In the genomic region with DNA sequence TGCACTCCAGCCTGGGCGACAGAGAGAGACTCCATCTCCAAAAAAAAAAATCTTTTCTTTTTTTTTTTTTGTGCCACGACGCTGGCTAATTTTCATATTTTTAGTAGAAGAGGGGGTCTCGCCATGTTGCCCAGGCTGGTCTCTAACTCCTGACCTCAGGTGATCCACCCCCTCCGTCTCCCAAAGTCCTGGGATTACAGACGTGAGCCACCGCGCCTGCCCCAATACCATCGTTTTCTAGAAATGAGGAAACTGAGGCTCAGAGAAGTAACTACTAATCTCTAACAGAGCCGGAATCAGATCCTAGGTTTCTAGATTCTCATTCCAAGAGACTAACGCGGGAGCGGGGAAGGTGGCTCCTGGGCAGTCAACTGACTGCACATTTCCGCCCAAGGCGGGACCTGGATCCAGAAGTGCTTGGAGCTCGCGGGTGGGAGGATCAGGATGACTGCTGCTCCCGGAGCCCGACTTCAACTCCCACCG, we compare ENCODE assay signal across 8 cellular contexts. TPM values are rescaled to one million over a fixed set of nuclear protein-coding genes. Genes with fewer than 3 reads are reported as not detected.
DNase-seq lines count a peak whose midpoint lies in the region; ATAC-seq, FAIRE-seq and TF ChIP-seq lines count a peak whose summit lies in the region.

No MANE protein-coding gene starts in this region.

- no peaks in the 10 kb centered on the region; the same call in 1 of the 2 replicates for H3K9me3 ChIP-seq in AG04450 (ENCODE audit: control insufficient read depth, insufficient read depth, low read length)
- H3K9me3 ChIP-seq in Karpas-422 (ENCODE audit: low read length), result no peaks in the 10 kb centered on the region
- H3K9me3 ChIP-seq in testis, result no peaks in the 10 kb centered on the region

- H3K4me1 Mint-ChIP-seq in brain, result peaks cover 24% of the 10 kb centered on the region

- H3K36me3 ChIP-seq in Karpas-422 (ENCODE audit: insufficient read depth, low read length) (no peaks in the 10 kb centered on the region), testis (ENCODE audit: low read depth, missing control alignments) (no peaks in the 10 kb centered on the region)

- no peak for ATAC-seq in HG02588 (IDR thresholded peaks at IDR 0.05; ENCODE audit: unreplicated experiment)

- H3K27ac ChIP-seq in AG04450 (ENCODE audit: low read depth, low read length) (peak overlapping the region; percentile 82), Karpas-422 (ENCODE audit: low read length) (peak overlapping the region; percentile 81), layer of hippocampus (ENCODE audit: low read depth, low read length) (peak overlapping the region; percentile 99), testis (peak overlapping the region; percentile 89 to 95)

- H3K36me3 Mint-ChIP-seq in brain, result no peaks in the 10 kb centered on the region

- TF ChIP-seq CTCF in AG04450 (IDR thresholded peaks at IDR 0.05; ENCODE audit: low read depth, low read length) (no peak), brain (conservative IDR thresholded peaks at IDR 0.05) (no peak), testis (IDR thresholded peaks at IDR 0.05) (no peak)

- H3K4me1 ChIP-seq in Karpas-422 (ENCODE audit: low read length) (peaks cover 25% of the 10 kb centered on the region), testis (peaks cover 4% of the 10 kb centered on the region)

- intact Hi-C loops in testis (cut with DNase I; ENCODE audit: low total_unique reads), result loop anchor here (2.0 kb wide), 1 partner anchor 52 kb away; no protein-coding TSS in a partner anchor

- no peaks in the 10 kb centered on the region for H4K20me1 ChIP-seq in Karpas-422 (ENCODE audit: insufficient read depth, low read depth, low read length)

- no peak for TF ChIP-seq POLR2A in testis (IDR thresholded peaks at IDR 0.05)

- H3K4me3 Mint-ChIP-seq in brain, result peak overlapping the region; percentile 88 to 96 (median 94)

- H3K9ac ChIP-seq in Karpas-422 (ENCODE audit: low read length), result peak overlapping the region; percentile 76

- H3K4me3 ChIP-seq in AG04450 (ENCODE audit: low read depth, low read length) (peak overlapping the region; percentile 93), Karpas-422 (ENCODE audit: low read length) (peak overlapping the region; percentile 71), testis (peak overlapping the region; percentile 56 to 76)

- peak overlapping the region; percentile 85 for H3K4me2 ChIP-seq in Karpas-422 (ENCODE audit: low read depth, low read length, poor library complexity, severe bottlenecking)

- H2AFZ ChIP-seq in Karpas-422 (ENCODE audit: low read length), result peak overlapping the region; percentile 79

- POLR2A ChIA-PET in AG04450 (lab: Yijun Ruan, JAX), result interaction anchor here (0.8 to 2.6 kb wide), 10 partner anchors 13 to 77 kb away, joined by 3 to 18 read pairs (median 4); a partner anchor contains a TSS

- peaks cover 0 to 4% (median 0%) of the 10 kb centered on the region in 5 experiments for H3K9me3 Mint-ChIP-seq in brain

- peak overlapping the region; percentile 95 to 98 (median 98) for H3K27ac Mint-ChIP-seq in brain

- H3K79me2 ChIP-seq in Karpas-422 (ENCODE audit: low read length), result no peaks in the 10 kb centered on the region

- no peak for FAIRE-seq in GM19239 (lab: Jason Lieb, UNC)

- H3K27me3 Mint-ChIP-seq in brain, result no peaks in the 10 kb centered on the region

- no peaks in the 10 kb centered on the region for H3K27me3 ChIP-seq in AG04450 (ENCODE audit: control insufficient read depth, insufficient read depth, low read length)
- no peaks in the 10 kb centered on the region for H3K27me3 ChIP-seq in Karpas-422 (ENCODE audit: low read length)
- H3K27me3 ChIP-seq in layer of hippocampus (ENCODE audit: control insufficient read depth, insufficient read depth, low read length), result no peaks in the 10 kb centered on the region
- no peaks in the 10 kb centered on the region for H3K27me3 ChIP-seq in testis

- no peaks in the 10 kb centered on the region for H3K9me2 ChIP-seq in Karpas-422 (replicated peaks; ENCODE audit: insufficient read depth, low read length)

- DNase-seq in AG04450 (ENCODE audit: low read depth, low spot score), result no peak
- peak; percentile 48 for DNase-seq in GM19239 (ENCODE audit: insufficient read length, low spot score)
- DNase-seq in Karpas-422, result no peak
- no peak for DNase-seq in testis
- DNase-seq in NCI-H1105 treated with DMSO at 0.1 percent for 48 hours (lab: John Stamatoyannopoulos, UW), result no peak

- CTCF ChIA-PET in AG04450 (lab: Charles Lee), result interaction anchor here (0.7 to 5.1 kb wide), 24 partner anchors 8 to 265 kb away, joined by 3 to 71 read pairs (median 4); a partner anchor contains a TSS

- 0 to 1% methylated on average over 20 of the region's 20 CpGs for WGBS in testis, 2 donors

RNA-seq across cellular contexts. Expression of a gene that starts 13.6 kb away (rescaled TPM):
- polyA plus RNA-seq in AG04450 (2011; rRNA removed) (16.5 and 20.0 TPM in 2 replicates), brain (ENCODE audit: insufficient read depth, low read depth, low replicate concordance) (10.2 TPM), testis (ENCODE audit: insufficient read depth, low read depth, low replicate concordance) (8.6 TPM)
- polyA minus RNA-seq in AG04450 (2011; rRNA and poly(A)+ RNA removed), result 12.1 and 14.3 TPM in 2 replicates
- total RNA-seq in Karpas-422 (2014; rRNA removed; shearing (Covaris generic); ENCODE audit: low replicate concordance), result 0.61 and 0.82 TPM in 2 replicates
- total RNA-seq in testis, result 1 to 10 TPM; 6.9 to 9.8 TPM

RNA-seq across cellular contexts. Expression of a gene that starts 27.8 kb away (rescaled TPM):
- polyA plus RNA-seq in AG04450 (2011; rRNA removed), result 14.4 and 18.4 TPM in 2 replicates
- polyA minus RNA-seq in AG04450 (2011; rRNA and poly(A)+ RNA removed), result 25.6 and 33.8 TPM in 2 replicates
- total RNA-seq in Karpas-422 (2014; rRNA removed; shearing (Covaris generic); ENCODE audit: low replicate concordance), result 31.3 and 91.8 TPM in 2 replicates
- 35.3 TPM for polyA plus RNA-seq in brain (ENCODE audit: insufficient read depth, low read depth, low replicate concordance)
- 10 to 100 TPM; 66.2 to 73.3 TPM for total RNA-seq in testis
- polyA plus RNA-seq in testis (ENCODE audit: insufficient read depth, low read depth, low replicate concordance), result 32.8 TPM

RNA-seq across cellular contexts. Expression of a gene that starts 36.4 kb away (rescaled TPM):
- polyA plus RNA-seq in AG04450 (2011; rRNA removed) (45.9 and 70.6 TPM in 2 replicates), brain (ENCODE audit: insufficient read depth, low read depth, low replicate concordance) (39.3 TPM), testis (ENCODE audit: insufficient read depth, low read depth, low replicate concordance) (54.6 TPM)
- 8.0 and 12.0 TPM in 2 replicates for polyA minus RNA-seq in AG04450 (2011; rRNA and poly(A)+ RNA removed)
- total RNA-seq in Karpas-422 (2014; rRNA removed; shearing (Covaris generic); ENCODE audit: low replicate concordance), result 362 and 684 TPM in 2 replicates
- total RNA-seq in testis, result 10 to 100 TPM; 53.8 to 59.1 TPM

RNA-seq across cellular contexts. Expression of a gene that starts 50.6 kb away (rescaled TPM):
- polyA plus RNA-seq in AG04450 (2011; rRNA removed), result 17.3 and 20.2 TPM in 2 replicates
- polyA minus RNA-seq in AG04450 (2011; rRNA and poly(A)+ RNA removed), result 61.0 and 67.4 TPM in 2 replicates
- 94.7 and 190 TPM in 2 replicates for total RNA-seq in Karpas-422 (2014; rRNA removed; shearing (Covaris generic); ENCODE audit: low replicate concordance)
- polyA plus RNA-seq in brain (ENCODE audit: insufficient read depth, low read depth, low replicate concordance), result 92.8 TPM
- total RNA-seq in testis, result 10 to 100 TPM; 64.3 to 87.6 TPM
- 45.6 TPM for polyA plus RNA-seq in testis (ENCODE audit: insufficient read depth, low read depth, low replicate concordance)

RNA-seq across cellular contexts. Expression of a gene that starts 56.5 kb away (rescaled TPM):
- polyA plus RNA-seq in AG04450 (2011; rRNA removed) (11.4 and 12.4 TPM in 2 replicates), brain (ENCODE audit: insufficient read depth, low read depth, low replicate concordance) (0.46 TPM), testis (ENCODE audit: insufficient read depth, low read depth, low replicate concordance) (2.7 TPM)
- polyA minus RNA-seq in AG04450 (2011; rRNA and poly(A)+ RNA removed), result 9.3 and 15.0 TPM in 2 replicates
- 6.4 and 13.9 TPM in 2 replicates for total RNA-seq in Karpas-422 (2014; rRNA removed; shearing (Covaris generic); ENCODE audit: low replicate concordance)
- total RNA-seq in testis, result 1 to 10 TPM; 3.7 to 6.8 TPM
